Comparison of ENCODE assay signal across 25 cellular contexts in the genomic region with DNA sequence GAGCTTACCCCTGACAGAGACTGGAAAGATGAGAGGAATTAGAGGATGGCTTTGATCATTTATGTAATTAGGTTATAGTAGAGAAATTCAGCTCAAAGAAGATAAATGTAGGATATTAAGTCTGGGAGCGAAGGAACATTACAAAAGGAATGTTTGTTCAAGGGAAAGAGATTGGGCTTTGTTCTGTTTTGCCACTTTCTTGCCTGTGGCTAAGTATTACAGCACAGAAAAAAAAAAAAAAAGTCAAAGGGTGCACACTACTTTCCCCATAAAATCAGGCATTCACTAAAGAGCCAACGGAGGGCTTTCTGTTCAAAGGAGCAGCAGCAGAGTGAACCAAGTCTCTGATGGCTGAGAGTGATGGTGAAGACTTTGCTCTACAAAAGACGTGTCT.
"Had no signal": no experiment of that assay in that cellular context is flagged by ENCODE, and none has a peak within 500 bp of the region (broad histone marks: within the 10 kb centered on the region; RNA-seq: fewer than 3 reads in every experiment).

No MANE protein-coding gene starts in this region.

- H3K27me3 ChIP-seq: brain microvascular endothelial cell, cardiac muscle cell had no signal

- H3K4me3 ChIP-seq: cardiac muscle cell had no signal

- H3K4me2 ChIP-seq: SK-N-SH had no signal

- ATAC-seq: activated T-helper 17 cell treated with anti-CD3 and anti-CD28 coated beads, Interleukin-2, amount 50 U/mL, for 72 hours; Right ventricle myocardium inferior had no signal

- H3K36me3 ChIP-seq: brain microvascular endothelial cell, cardiac muscle cell had no signal

- H3K9me3 ChIP-seq: SK-N-SH had no signal

- H3K27ac ChIP-seq: brain microvascular endothelial cell, cardiac muscle cell, VCaP had no signal

- DNase-seq: activated CD4-positive, alpha-beta memory T cell treated with anti-CD3 and anti-CD28 coated beads, Interleukin-2, amount 10 ng/mL, durations not matched to agents 7 days and 5 days; activated CD4-positive, alpha-beta T cell treated with anti-CD3 and anti-CD28 coated beads for 36 hours; activated CD4-positive, alpha-beta T cell treated with anti-CD3 and anti-CD28 coated beads, Interleukin-2, amount 50 U/mL, for 1 hour; activated CD4-positive, CD25-positive, alpha-beta regulatory T cell; activated gamma-delta T cell; activated naive CD4-positive, alpha-beta T cell treated with anti-CD3 and anti-CD28 coated beads for 36 hours; activated naive CD8-positive, alpha-beta T cell treated with anti-CD3 and anti-CD28 coated beads for 36 hours; activated T-cell treated with anti-CD3 and anti-CD28 coated beads for 4 hours; activated T-cell treated with anti-CD3 and anti-CD28 coated beads, Interleukin-2, amount 50 U/mL, for 48 hours; Kasumi-1; NCI-H1105 treated with DMSO at 0.1 percent for 48 hours; NCI-H1436 treated with DMSO at 0.1 percent for 48 hours; NCI-H187 treated with DMSO at 0.1 percent for 48 hours; NCI-H2171; NCI-H2227 treated with DMSO at 0.1 percent for 48 hours; NCI-H446 treated with DMSO at 0.1 percent for 48 hours; NCI-H526; NCI-H82; SK-N-SH; T-helper 1 cell had no signal
